In the genomic region with DNA sequence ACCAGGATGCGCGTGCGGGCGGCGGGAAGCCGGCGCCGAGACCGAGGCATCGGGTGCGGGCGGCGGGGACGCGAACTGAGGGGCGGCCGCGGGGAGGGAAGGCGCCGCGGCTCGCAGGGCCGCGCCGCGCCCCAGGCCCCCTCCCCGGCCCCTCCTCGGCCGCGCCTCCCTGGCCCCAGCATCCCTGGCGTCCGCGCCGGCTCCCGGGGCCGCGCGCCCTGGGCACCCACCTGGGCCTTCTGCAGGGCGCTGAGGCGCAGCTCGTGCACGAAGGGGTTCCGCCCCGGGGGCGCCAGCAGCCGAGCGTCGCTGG, we compare ENCODE assay signal across 8 cellular contexts. TPM values are rescaled to one million over a fixed set of nuclear protein-coding genes. Genes with fewer than 3 reads are reported as not detected.
DNase-seq lines count a peak whose midpoint lies in the region; ATAC-seq and TF ChIP-seq lines count a peak whose summit lies in the region.

No MANE protein-coding gene starts in this region.

- no peaks in the 10 kb centered on the region for H3K27me3 ChIP-seq in SJCRH30
- H3K27me3 ChIP-seq in foreskin keratinocyte: no peaks in the 10 kb centered on the region
- peaks cover 6 to 14% (median 12%) of the 10 kb centered on the region in 3 donors for H3K27me3 ChIP-seq in skeletal muscle tissue (ENCODE audit: control insufficient read depth in 3 of 3, insufficient read depth in 3 of 3, low read length in 3 of 3)

- TF ChIP-seq CTCF in foreskin keratinocyte (conservative IDR thresholded peaks at IDR 0.05): no peak

- H3K9me3 ChIP-seq in SJCRH30 (replicated peaks) (no peaks in the 10 kb centered on the region), skeletal muscle tissue (ENCODE audit: control insufficient read depth in 3 of 3, low read length in 3 of 3) (no peaks in the 10 kb centered on the region)

- H3K4me1 ChIP-seq in SJCRH30 (peaks cover 7% of the 10 kb centered on the region; the same call in 1 of the 2 replicates), foreskin keratinocyte (peaks cover 4% of the 10 kb centered on the region), skeletal muscle tissue (ENCODE audit: control insufficient read depth in 3 of 3, insufficient read depth in 3 of 3, low read length in 3 of 3) (peaks cover 10 to 20% (median 15%) of the 10 kb centered on the region in 3 donors)

- H3K27ac ChIP-seq in SJCRH30 (no peak overlapping the region), foreskin keratinocyte (peak overlapping the region; percentile 14), skeletal muscle tissue (ENCODE audit: low read depth, low read length) (no peak overlapping the region)

- DNase-seq in activated gamma-delta T cell (lab: John Stamatoyannopoulos, UW) (peak; percentile 42), activated gamma-delta T cell treated with Interleukin-2 at 50 U/mL for 16 hours (no peak), SJCRH30 (no peak), foreskin keratinocyte (no peak), G401 (ENCODE audit: low spot score) (no peak), NOMO-1 treated with DMSO at 0.1 percent for 48 hours (lab: John Stamatoyannopoulos, UW; ENCODE audit: unreplicated experiment) (no peak)

- in situ Hi-C loops in G401 (cut with HindIII; ENCODE audit: low sequenced_read_pairs): no loop called here

- no peaks in the 10 kb centered on the region for H3K36me3 ChIP-seq in SJCRH30
- H3K36me3 ChIP-seq in skeletal muscle tissue (ENCODE audit: control insufficient read depth in 3 of 3, insufficient read depth in 3 of 3, low read length in 3 of 3): peaks cover 0 to 5% (median 2%) of the 10 kb centered on the region in 3 donors

- H3K9ac ChIP-seq in skeletal muscle tissue (ENCODE audit: low read depth in 1 of 3, low read length in 3 of 3): peak overlapping the region in 1 of 3 donors; percentile 33

- H3K4me3 ChIP-seq in SJCRH30 (peak overlapping the region; percentile 68), skeletal muscle tissue (ENCODE audit: low read length in 3 of 3) (peak overlapping the region in 2 of 3 donors; percentile 65 to 68)

- ATAC-seq in HG02884 (IDR thresholded peaks at IDR 0.05; ENCODE audit: unreplicated experiment) (peak; percentile 23), foreskin keratinocyte (peak; percentile 45)

RNA-seq across cellular contexts. Expression of gene LPCAT1, which starts 0.3 kb away (rescaled TPM):
- total RNA-seq in SJCRH30 (2014; rRNA removed; shearing (Covaris generic)): 36.9 and 44.6 TPM in 2 replicates
- total RNA-seq in foreskin keratinocyte (43.2 and 45.6 TPM in 2 replicates), skeletal muscle tissue (35.5 TPM)
- polyA plus RNA-seq in foreskin keratinocyte: 28.7 and 33.8 TPM in 2 replicates
- total RNA-seq in G401 (2014; rRNA removed; shearing (Covaris generic)): 71.5 and 143 TPM in 2 replicates
